ENCODE assay signal across 1 cellular context in the genomic region with DNA sequence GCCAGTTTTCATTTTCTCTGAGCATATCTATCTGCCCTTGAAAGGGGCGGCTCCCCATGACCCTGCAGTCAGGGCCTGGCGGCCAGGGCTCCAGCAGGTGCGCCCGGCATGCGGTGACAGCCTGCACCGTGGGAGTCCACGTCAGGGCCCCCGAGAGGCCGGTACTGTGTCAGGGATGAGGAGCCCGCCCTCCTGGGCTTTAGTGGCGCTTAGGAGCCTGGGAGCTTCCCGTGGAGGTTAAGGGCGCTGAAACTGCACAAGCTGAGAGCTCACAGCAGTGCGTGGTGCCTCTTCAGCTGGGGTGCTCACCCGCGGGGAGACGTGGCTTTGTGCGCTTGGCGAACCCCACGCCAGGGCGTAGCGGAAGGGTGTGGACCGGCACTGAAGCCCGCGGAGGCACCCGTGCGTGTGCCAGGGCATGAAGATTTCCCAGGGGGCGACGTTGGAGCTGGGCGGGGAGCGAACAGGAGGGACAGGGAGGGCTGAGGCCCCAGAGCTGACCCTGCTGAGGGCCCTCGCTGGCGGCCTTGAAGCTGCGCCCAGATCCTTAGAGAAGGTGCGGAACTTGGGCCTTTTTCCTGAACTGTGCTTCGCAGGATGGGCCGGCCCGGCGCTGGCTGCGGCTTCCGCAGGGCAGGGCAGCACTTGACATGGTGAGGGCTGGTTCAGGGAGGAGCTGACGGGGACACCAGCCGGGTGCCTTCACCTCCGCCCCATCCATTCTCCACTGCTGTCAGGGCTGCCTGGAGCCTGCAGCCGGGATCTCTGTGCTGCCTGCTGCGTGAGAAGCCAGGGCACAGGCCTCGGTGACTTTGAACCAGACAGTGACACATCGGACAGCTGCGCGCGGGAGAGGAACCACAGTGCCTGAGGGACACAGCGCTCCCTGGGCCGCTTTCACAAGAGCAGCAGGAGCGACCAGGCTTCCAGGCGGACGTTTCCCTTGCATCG.
TF ChIP-seq lines count a peak whose summit lies in the region.

No MANE protein-coding gene starts in this region.

TF ChIP-seq in HepG2, 621 proteins besides CTCF, POLR2A, EP300 and RAD21 (continued from another document and continues in another):
- TF ChIP-seq, protein P1, sequence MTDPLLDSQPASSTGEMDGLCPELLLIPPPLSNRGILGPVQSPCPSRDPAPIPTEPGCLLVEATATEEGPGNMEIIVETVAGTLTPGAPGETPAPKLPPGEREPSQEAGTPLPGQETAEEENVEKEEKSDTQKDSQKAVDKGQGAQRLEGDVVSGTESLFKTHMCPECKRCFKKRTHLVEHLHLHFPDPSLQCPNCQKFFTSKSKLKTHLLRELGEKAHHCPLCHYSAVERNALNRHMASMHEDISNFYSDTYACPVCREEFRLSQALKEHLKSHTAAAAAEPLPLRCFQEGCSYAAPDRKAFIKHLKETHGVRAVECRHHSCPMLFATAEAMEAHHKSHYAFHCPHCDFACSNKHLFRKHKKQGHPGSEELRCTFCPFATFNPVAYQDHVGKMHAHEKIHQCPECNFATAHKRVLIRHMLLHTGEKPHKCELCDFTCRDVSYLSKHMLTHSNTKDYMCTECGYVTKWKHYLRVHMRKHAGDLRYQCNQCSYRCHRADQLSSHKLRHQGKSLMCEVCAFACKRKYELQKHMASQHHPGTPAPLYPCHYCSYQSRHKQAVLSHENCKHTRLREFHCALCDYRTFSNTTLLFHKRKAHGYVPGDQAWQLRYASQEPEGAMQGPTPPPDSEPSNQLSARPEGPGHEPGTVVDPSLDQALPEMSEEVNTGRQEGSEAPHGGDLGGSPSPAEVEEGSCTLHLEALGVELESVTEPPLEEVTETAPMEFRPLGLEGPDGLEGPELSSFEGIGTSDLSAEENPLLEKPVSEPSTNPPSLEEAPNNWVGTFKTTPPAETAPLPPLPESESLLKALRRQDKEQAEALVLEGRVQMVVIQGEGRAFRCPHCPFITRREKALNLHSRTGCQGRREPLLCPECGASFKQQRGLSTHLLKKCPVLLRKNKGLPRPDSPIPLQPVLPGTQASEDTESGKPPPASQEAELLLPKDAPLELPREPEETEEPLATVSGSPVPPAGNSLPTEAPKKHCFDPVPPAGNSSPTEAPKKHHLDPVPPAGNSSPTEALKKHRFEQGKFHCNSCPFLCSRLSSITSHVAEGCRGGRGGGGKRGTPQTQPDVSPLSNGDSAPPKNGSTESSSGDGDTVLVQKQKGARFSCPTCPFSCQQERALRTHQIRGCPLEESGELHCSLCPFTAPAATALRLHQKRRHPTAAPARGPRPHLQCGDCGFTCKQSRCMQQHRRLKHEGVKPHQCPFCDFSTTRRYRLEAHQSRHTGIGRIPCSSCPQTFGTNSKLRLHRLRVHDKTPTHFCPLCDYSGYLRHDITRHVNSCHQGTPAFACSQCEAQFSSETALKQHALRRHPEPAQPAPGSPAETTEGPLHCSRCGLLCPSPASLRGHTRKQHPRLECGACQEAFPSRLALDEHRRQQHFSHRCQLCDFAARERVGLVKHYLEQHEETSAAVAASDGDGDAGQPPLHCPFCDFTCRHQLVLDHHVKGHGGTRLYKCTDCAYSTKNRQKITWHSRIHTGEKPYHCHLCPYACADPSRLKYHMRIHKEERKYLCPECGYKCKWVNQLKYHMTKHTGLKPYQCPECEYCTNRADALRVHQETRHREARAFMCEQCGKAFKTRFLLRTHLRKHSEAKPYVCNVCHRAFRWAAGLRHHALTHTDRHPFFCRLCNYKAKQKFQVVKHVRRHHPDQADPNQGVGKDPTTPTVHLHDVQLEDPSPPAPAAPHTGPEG (CRISPR knock-in tag; IDR thresholded peaks at IDR 0.05), result peak; percentile 34; the same call in 1 of the 2 replicates
- TF ChIP-seq TCF7L2 (IDR thresholded peaks at IDR 0.05; ENCODE audit: low read depth, low read length) (no peak), CREM (IDR thresholded peaks at IDR 0.05) (no peak), CREM (CRISPR knock-in tag; IDR thresholded peaks at IDR 0.05) (no peak), IKZF1 (IDR thresholded peaks at IDR 0.05) (no peak), PHF5A (CRISPR knock-in tag; IDR thresholded peaks at IDR 0.05; ENCODE audit: low read depth, unreplicated experiment) (no peak), ZNF432 (CRISPR knock-in tag; IDR thresholded peaks at IDR 0.05; ENCODE audit: borderline replicate concordance) (no peak), ZBTB42 (CRISPR knock-in tag; IDR thresholded peaks at IDR 0.05) (no peak), GATAD1 (CRISPR knock-in tag; IDR thresholded peaks at IDR 0.05) (peak; percentile 52), ZNF121 (CRISPR knock-in tag; IDR thresholded peaks at IDR 0.05) (no peak), ZNF879 (CRISPR knock-in tag; IDR thresholded peaks at IDR 0.05) (no peak), ZNF34 (CRISPR knock-in tag; IDR thresholded peaks at IDR 0.05; ENCODE audit: borderline replicate concordance) (0 out of 2 replicates have a peak, but pooled peaks have one; percentile 7), ZFP36 (IDR thresholded peaks at IDR 0.05; ENCODE audit: borderline replicate concordance, low read depth, low read length, partially characterized antibody) (no peak), NFKBIZ (CRISPR knock-in tag; IDR thresholded peaks at IDR 0.05) (no peak), NCOA1 (CRISPR knock-in tag; IDR thresholded peaks at IDR 0.05) (0 out of 2 replicates have a peak, but pooled peaks have one; percentile 26), PHF21A (CRISPR knock-in tag; IDR thresholded peaks at IDR 0.05) (peak; percentile 24; the same call in 1 of the 2 replicates), RFXAP (CRISPR knock-in tag; IDR thresholded peaks at IDR 0.05; ENCODE audit: borderline replicate concordance) (no peak)
- TF ChIP-seq, protein P2, sequence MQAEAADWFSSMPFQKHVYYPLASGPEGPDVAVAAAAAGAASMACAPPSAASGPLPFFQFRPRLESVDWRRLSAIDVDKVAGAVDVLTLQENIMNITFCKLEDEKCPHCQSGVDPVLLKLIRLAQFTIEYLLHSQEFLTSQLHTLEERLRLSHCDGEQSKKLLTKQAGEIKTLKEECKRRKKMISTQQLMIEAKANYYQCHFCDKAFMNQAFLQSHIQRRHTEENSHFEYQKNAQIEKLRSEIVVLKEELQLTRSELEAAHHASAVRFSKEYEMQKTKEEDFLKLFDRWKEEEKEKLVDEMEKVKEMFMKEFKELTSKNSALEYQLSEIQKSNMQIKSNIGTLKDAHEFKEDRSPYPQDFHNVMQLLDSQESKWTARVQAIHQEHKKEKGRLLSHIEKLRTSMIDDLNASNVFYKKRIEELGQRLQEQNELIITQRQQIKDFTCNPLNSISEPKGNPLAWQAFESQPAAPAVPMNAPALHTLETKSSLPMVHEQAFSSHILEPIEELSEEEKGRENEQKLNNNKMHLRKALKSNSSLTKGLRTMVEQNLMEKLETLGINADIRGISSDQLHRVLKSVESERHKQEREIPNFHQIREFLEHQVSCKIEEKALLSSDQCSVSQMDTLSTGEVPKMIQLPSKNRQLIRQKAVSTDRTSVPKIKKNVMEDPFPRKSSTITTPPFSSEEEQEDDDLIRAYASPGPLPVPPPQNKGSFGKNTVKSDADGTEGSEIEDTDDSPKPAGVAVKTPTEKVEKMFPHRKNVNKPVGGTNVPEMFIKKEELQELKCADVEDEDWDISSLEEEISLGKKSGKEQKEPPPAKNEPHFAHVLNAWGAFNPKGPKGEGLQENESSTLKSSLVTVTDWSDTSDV (CRISPR knock-in tag; IDR thresholded peaks at IDR 0.05), result no peak
- TF ChIP-seq, protein P3, sequence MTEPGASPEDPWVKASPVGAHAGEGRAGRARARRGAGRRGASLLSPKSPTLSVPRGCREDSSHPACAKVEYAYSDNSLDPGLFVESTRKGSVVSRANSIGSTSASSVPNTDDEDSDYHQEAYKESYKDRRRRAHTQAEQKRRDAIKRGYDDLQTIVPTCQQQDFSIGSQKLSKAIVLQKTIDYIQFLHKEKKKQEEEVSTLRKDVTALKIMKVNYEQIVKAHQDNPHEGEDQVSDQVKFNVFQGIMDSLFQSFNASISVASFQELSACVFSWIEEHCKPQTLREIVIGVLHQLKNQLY (CRISPR knock-in tag; IDR thresholded peaks at IDR 0.05), result no peak
- TF ChIP-seq, protein P4, sequence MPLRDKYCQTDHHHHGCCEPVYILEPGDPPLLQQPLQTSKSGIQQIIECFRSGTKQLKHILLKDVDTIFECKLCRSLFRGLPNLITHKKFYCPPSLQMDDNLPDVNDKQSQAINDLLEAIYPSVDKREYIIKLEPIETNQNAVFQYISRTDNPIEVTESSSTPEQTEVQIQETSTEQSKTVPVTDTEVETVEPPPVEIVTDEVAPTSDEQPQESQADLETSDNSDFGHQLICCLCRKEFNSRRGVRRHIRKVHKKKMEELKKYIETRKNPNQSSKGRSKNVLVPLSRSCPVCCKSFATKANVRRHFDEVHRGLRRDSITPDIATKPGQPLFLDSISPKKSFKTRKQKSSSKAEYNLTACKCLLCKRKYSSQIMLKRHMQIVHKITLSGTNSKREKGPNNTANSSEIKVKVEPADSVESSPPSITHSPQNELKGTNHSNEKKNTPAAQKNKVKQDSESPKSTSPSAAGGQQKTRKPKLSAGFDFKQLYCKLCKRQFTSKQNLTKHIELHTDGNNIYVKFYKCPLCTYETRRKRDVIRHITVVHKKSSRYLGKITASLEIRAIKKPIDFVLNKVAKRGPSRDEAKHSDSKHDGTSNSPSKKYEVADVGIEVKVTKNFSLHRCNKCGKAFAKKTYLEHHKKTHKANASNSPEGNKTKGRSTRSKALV (CRISPR knock-in tag; IDR thresholded peaks at IDR 0.05), result peak; percentile 96
- TF ChIP-seq, protein P5, sequence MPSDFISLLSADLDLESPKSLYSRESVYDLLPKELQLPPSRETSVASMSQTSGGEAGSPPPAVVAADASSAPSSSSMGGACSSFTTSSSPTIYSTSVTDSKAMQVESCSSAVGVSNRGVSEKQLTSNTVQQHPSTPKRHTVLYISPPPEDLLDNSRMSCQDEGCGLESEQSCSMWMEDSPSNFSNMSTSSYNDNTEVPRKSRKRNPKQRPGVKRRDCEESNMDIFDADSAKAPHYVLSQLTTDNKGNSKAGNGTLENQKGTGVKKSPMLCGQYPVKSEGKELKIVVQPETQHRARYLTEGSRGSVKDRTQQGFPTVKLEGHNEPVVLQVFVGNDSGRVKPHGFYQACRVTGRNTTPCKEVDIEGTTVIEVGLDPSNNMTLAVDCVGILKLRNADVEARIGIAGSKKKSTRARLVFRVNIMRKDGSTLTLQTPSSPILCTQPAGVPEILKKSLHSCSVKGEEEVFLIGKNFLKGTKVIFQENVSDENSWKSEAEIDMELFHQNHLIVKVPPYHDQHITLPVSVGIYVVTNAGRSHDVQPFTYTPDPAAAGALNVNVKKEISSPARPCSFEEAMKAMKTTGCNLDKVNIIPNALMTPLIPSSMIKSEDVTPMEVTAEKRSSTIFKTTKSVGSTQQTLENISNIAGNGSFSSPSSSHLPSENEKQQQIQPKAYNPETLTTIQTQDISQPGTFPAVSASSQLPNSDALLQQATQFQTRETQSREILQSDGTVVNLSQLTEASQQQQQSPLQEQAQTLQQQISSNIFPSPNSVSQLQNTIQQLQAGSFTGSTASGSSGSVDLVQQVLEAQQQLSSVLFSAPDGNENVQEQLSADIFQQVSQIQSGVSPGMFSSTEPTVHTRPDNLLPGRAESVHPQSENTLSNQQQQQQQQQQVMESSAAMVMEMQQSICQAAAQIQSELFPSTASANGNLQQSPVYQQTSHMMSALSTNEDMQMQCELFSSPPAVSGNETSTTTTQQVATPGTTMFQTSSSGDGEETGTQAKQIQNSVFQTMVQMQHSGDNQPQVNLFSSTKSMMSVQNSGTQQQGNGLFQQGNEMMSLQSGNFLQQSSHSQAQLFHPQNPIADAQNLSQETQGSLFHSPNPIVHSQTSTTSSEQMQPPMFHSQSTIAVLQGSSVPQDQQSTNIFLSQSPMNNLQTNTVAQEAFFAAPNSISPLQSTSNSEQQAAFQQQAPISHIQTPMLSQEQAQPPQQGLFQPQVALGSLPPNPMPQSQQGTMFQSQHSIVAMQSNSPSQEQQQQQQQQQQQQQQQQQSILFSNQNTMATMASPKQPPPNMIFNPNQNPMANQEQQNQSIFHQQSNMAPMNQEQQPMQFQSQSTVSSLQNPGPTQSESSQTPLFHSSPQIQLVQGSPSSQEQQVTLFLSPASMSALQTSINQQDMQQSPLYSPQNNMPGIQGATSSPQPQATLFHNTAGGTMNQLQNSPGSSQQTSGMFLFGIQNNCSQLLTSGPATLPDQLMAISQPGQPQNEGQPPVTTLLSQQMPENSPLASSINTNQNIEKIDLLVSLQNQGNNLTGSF (CRISPR knock-in tag; IDR thresholded peaks at IDR 0.05), result no peak
- TF ChIP-seq, protein P6, sequence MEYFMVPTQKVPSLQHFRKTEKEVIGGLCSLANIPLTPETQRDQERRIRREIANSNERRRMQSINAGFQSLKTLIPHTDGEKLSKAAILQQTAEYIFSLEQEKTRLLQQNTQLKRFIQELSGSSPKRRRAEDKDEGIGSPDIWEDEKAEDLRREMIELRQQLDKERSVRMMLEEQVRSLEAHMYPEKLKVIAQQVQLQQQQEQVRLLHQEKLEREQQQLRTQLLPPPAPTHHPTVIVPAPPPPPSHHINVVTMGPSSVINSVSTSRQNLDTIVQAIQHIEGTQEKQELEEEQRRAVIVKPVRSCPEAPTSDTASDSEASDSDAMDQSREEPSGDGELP (IDR thresholded peaks at IDR 0.05; ENCODE audit: borderline replicate concordance, low read depth), result peak; percentile 52; the same call in 1 of the 2 replicates
- TF ChIP-seq, protein P7, sequence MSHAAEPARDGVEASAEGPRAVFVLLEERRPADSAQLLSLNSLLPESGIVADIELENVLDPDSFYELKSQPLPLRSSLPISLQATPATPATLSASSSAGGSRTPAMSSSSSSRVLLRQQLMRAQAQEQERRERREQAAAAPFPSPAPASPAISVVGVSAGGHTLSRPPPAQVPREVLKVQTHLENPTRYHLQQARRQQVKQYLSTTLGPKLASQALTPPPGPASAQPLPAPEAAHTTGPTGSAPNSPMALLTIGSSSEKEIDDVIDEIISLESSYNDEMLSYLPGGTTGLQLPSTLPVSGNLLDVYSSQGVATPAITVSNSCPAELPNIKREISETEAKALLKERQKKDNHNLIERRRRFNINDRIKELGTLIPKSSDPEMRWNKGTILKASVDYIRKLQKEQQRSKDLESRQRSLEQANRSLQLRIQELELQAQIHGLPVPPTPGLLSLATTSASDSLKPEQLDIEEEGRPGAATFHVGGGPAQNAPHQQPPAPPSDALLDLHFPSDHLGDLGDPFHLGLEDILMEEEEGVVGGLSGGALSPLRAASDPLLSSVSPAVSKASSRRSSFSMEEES (CRISPR knock-in tag; IDR thresholded peaks at IDR 0.05), result no peak
- TF ChIP-seq, protein P8, sequence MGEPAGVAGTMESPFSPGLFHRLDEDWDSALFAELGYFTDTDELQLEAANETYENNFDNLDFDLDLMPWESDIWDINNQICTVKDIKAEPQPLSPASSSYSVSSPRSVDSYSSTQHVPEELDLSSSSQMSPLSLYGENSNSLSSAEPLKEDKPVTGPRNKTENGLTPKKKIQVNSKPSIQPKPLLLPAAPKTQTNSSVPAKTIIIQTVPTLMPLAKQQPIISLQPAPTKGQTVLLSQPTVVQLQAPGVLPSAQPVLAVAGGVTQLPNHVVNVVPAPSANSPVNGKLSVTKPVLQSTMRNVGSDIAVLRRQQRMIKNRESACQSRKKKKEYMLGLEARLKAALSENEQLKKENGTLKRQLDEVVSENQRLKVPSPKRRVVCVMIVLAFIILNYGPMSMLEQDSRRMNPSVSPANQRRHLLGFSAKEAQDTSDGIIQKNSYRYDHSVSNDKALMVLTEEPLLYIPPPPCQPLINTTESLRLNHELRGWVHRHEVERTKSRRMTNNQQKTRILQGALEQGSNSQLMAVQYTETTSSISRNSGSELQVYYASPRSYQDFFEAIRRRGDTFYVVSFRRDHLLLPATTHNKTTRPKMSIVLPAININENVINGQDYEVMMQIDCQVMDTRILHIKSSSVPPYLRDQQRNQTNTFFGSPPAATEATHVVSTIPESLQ (CRISPR knock-in tag; conservative IDR thresholded peaks at IDR 0.05), result no peak
